ENCODE assay signal across 14 cellular contexts in genomic region chr1:10773851-10774614, GRCh38.
"Had no signal": no experiment of that assay in that cellular context is flagged by ENCODE, and none has a peak within 500 bp of the region (broad histone marks: within the 10 kb centered on the region; RNA-seq: fewer than 3 reads in every experiment).

No MANE protein-coding gene starts in this region.

- H3K27ac Mint-ChIP-seq: activated CD4-positive, alpha-beta memory T cell treated with anti-CD3 and anti-CD28 coated beads for 36 hours; activated naive CD8-positive, alpha-beta T cell treated with anti-CD3 and anti-CD28 coated beads, Interleukin-2, amount 10 ng/mL, durations not matched to agents 7 days and 5 days; activated T-cell treated with anti-CD3 and anti-CD28 coated beads, Interleukin-2, amount 50 U/mL, for 72 hours; memory B cell; stimulated activated naive CD8-positive, alpha-beta T cell treated with anti-CD3 and anti-CD28 coated beads, Interleukin-15, Interleukin-2, amounts not matched to agents 100 ng/mL and 50 ng/mL, for 24 hours; T-helper 2 cell treated with Interferon-gamma antibody and Interleukin-4, amounts not matched to agents 5 μg/mL and 100 μg/mL, for 36 hours had no signal

- H3K9me3 Mint-ChIP-seq: activated CD4-positive, alpha-beta memory T cell treated with anti-CD3 and anti-CD28 coated beads for 36 hours; activated naive CD8-positive, alpha-beta T cell treated with anti-CD3 and anti-CD28 coated beads, Interleukin-2, amount 10 ng/mL, durations not matched to agents 7 days and 5 days; activated T-cell treated with anti-CD3 and anti-CD28 coated beads, Interleukin-2, amount 50 U/mL, for 72 hours; memory B cell; neural crest cell; stimulated activated naive CD8-positive, alpha-beta T cell treated with anti-CD3 and anti-CD28 coated beads, Interleukin-15, Interleukin-2, amounts not matched to agents 100 ng/mL and 50 ng/mL, for 24 hours; T-helper 2 cell treated with Interferon-gamma antibody and Interleukin-4, amounts not matched to agents 5 μg/mL and 100 μg/mL, for 36 hours had no signal

- H3K4me3 ChIP-seq: pancreas, SJCRH30 had no signal

- H3K27me3 Mint-ChIP-seq: activated naive CD8-positive, alpha-beta T cell treated with anti-CD3 and anti-CD28 coated beads, Interleukin-2, amount 10 ng/mL, durations not matched to agents 7 days and 5 days; stimulated activated naive CD8-positive, alpha-beta T cell treated with anti-CD3 and anti-CD28 coated beads, Interleukin-15, Interleukin-2, amounts not matched to agents 100 ng/mL and 50 ng/mL, for 24 hours had no signal

- H3K27ac ChIP-seq: pancreas, SJCRH30 had no signal

- H3K9me3 ChIP-seq: pancreas, SJCRH30 had no signal

- H3K36me3 Mint-ChIP-seq: activated CD4-positive, alpha-beta memory T cell treated with anti-CD3 and anti-CD28 coated beads for 36 hours; activated naive CD8-positive, alpha-beta T cell treated with anti-CD3 and anti-CD28 coated beads, Interleukin-2, amount 10 ng/mL, durations not matched to agents 7 days and 5 days; memory B cell had no signal

- ATAC-seq: activated T-cell treated with anti-CD3 and anti-CD28 coated beads, Interleukin-2, amount 50 U/mL, for 72 hours had no signal

- H3K4me1 Mint-ChIP-seq: activated naive CD8-positive, alpha-beta T cell treated with anti-CD3 and anti-CD28 coated beads, Interleukin-2, amount 10 ng/mL, durations not matched to agents 7 days and 5 days; memory B cell; neural crest cell had no signal

- H3K27me3 ChIP-seq: pancreas had no signal

- H3K4me3 Mint-ChIP-seq: activated CD4-positive, alpha-beta memory T cell treated with anti-CD3 and anti-CD28 coated beads for 36 hours; activated naive CD8-positive, alpha-beta T cell treated with anti-CD3 and anti-CD28 coated beads, Interleukin-2, amount 10 ng/mL, durations not matched to agents 7 days and 5 days; activated T-cell treated with anti-CD3 and anti-CD28 coated beads, Interleukin-2, amount 50 U/mL, for 72 hours; memory B cell; neural crest cell; stimulated activated naive CD8-positive, alpha-beta T cell treated with anti-CD3 and anti-CD28 coated beads, Interleukin-15, Interleukin-2, amounts not matched to agents 100 ng/mL and 50 ng/mL, for 24 hours; T-helper 2 cell treated with Interferon-gamma antibody and Interleukin-4, amounts not matched to agents 5 μg/mL and 100 μg/mL, for 36 hours had no signal

- DNase-seq: activated CD4-positive, alpha-beta memory T cell treated with anti-CD3 and anti-CD28 coated beads for 36 hours; activated CD4-positive, alpha-beta T cell treated with anti-CD3 and anti-CD28 coated beads for 1 hour; activated gamma-delta T cell treated with Interleukin-2 at 50 U/mL for 16 hours; activated naive CD8-positive, alpha-beta T cell treated with anti-CD3 and anti-CD28 coated beads, Interleukin-2, amount 10 ng/mL, durations not matched to agents 7 days and 5 days; activated T-cell treated with anti-CD3 and anti-CD28 coated beads, Interleukin-2, amount 50 U/mL, for 72 hours; effector CD8-positive, alpha-beta T cell; left cardiac atrium; stimulated activated CD4-positive, alpha-beta T cell treated with anti-CD3 and anti-CD28 coated beads, Interleukin-12 subunit alpha, Interleukin-12 subunit beta, amount 100 ng/mL, for 4 hours had no signal

- H3K36me3 ChIP-seq: pancreas, SJCRH30 had no signal
